ENCODE assay signal across 10 cellular contexts in the genomic region with DNA sequence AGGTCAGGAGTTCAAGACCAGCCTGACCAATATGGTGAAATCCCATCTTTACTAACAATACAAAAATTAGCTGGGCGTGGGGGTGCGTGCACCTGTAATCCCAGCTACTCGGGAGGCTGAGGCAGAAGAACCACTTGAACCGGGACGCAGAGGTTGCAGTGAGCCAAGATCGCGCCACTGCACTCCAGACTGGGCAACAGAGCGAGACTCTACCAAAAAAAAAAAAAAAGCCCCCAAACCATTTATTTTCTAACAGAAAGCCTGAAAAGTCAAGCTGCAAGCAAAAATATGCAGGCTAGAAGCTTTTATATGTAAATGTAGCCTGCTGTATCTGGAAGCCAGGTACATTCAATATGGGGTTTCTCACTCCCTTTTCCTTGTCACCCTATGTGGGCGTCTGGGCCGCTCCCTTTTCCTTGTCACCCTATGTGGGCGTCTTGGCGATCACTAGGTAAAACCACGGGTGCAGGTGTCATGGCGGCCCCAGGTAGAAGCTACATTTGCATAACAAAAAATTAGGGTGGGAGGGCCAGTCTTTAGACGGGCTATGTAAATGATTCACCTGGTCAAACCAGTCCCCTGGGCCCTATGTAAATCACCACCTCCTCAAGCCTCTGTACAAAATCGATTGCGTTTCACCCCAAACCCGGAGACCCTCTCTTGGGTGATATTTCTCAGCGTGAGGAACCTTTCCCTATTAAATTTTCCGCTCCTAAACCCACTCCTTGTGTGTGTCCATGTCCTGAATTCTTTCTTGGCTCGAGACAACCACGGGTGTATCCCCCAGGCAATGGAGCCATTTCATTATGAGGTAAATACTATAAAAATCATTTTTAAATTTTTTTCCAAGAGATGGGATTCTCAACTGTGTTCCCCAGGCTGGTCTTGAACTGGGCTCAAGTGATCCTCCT. TPM values are rescaled to one million over a fixed set of nuclear protein-coding genes. Genes with fewer than 3 reads are reported as not detected.
A peak's percentile ranks its signal among the peaks of the same experiment; 100 is the strongest.
DNase-seq lines count a peak whose midpoint lies in the region; ATAC-seq, FAIRE-seq and TF ChIP-seq lines count a peak whose summit lies in the region.
"Had no signal": no experiment of that assay in that cellular context is flagged by ENCODE, and none has a peak within 500 bp of the region (broad histone marks: within the 10 kb centered on the region; RNA-seq: fewer than 3 reads in every experiment).

No MANE protein-coding gene starts in this region.

- H3K79me2 ChIP-seq in neural cell (replicated peaks; ENCODE audit: insufficient read depth, low read length) = peaks cover 55% of the 10 kb centered on the region

- no peak overlapping the region for H3K4me3 Mint-ChIP-seq in CD14-positive monocyte
- H3K4me3 Mint-ChIP-seq in IgD-negative memory B cell = peak overlapping the region; percentile 89 to 96 (median 95)

- peaks cover 39% of the 10 kb centered on the region for H3K4me1 Mint-ChIP-seq in CD14-positive monocyte
- H3K4me1 Mint-ChIP-seq in IgD-negative memory B cell = peaks cover 32 to 59% (median 39%) of the 10 kb centered on the region in 3 donors

- DNase-seq in CD14-positive monocyte (ENCODE audit: low spot score) (no peak), coronary artery (ENCODE audit: low spot score) (no peak), DMS153 (lab: John Stamatoyannopoulos, UW) (no peak), DMS 273 (lab: John Stamatoyannopoulos, UW; ENCODE audit: unreplicated experiment) (no peak), pancreas (no peak)
- no peak for DNase-seq in activated CD4-positive, CD25-positive, alpha-beta regulatory T cell treated with anti-CD3 and anti-CD28 coated beads, Interleukin-2, amount 50 U/mL, for 72 hours
- DNase-seq: activated CD8-positive, alpha-beta memory T cell treated with anti-CD3 and anti-CD28 coated beads, Interleukin-2, amount 50 U/mL, for 4 hours; NCI-H524 treated with DMSO at 0.1 percent for 48 hours had no signal

- peak overlapping the region; percentile 99 for H3K9ac ChIP-seq in neural cell (ENCODE audit: low read length)

- FAIRE-seq in pancreas (lab: Jason Lieb, UNC) = no peak

- no peaks in the 10 kb centered on the region for H3K9me3 ChIP-seq in neural cell (ENCODE audit: low read length)
- no peaks in the 10 kb centered on the region for H3K9me3 ChIP-seq in pancreas

- H3K4me2 ChIP-seq in neural cell (ENCODE audit: low read length) = peak overlapping the region; percentile 99

- H3K4me1 ChIP-seq in pancreas = peaks cover 12 to 28% (median 24%) of the 10 kb centered on the region in 3 donors

- intact Hi-C loops in CD14-positive monocyte (cut with micrococcal nuclease) = loop anchor here (5.0 to 10.0 kb wide), 9 partner anchors 62 to 918 kb away; a partner anchor contains a TSS
- intact Hi-C loops in pancreas (cut with DNase I) = no loop called here

- ATAC-seq in pancreas = no peak

- H3K36me3 Mint-ChIP-seq in CD14-positive monocyte (peaks cover 12 to 45% of the 10 kb centered on the region in 2 donors), IgD-negative memory B cell (peaks cover 3% of the 10 kb centered on the region)

- 82 to 83% methylated on average over 22 of the region's 22 CpGs for WGBS in pancreas, 2 donors

- H3K9me2 ChIP-seq in neural cell (ENCODE audit: insufficient read depth, low read length) = no peaks in the 10 kb centered on the region

- H3K9me3 Mint-ChIP-seq in CD14-positive monocyte (no peaks in the 10 kb centered on the region), IgD-negative memory B cell (no peaks in the 10 kb centered on the region)

- H3K27ac ChIP-seq in coronary artery (peak overlapping the region; percentile 94 to 100), neural cell (ENCODE audit: low read length) (no peak overlapping the region), pancreas (peak overlapping the region in 1 of 4 donors; percentile 99)

- no peak overlapping the region for H2AFZ ChIP-seq in neural cell (ENCODE audit: low read depth, low read length)

- H3F3A ChIP-seq in neural cell (ENCODE audit: insufficient read depth, low read length, poor library complexity, severe bottlenecking) = no peaks in the 10 kb centered on the region

- no peaks in the 10 kb centered on the region for H4K20me1 ChIP-seq in neural cell (ENCODE audit: insufficient read depth)

- H3K4me3 ChIP-seq in coronary artery (peak overlapping the region; percentile 98), neural cell (ENCODE audit: low read length) (peak overlapping the region; percentile 99), pancreas (peak overlapping the region in 1 of 4 donors; percentile 57)

- no peaks in the 10 kb centered on the region for H3K27me3 ChIP-seq in neural cell (ENCODE audit: insufficient read depth, low read depth, low read length)
- H3K27me3 ChIP-seq in pancreas = no peaks in the 10 kb centered on the region

- no peak for TF ChIP-seq CTCF in CD14-positive monocyte (IDR thresholded peaks at IDR 0.05)
- no peak for TF ChIP-seq CTCF in coronary artery (IDR thresholded peaks at IDR 0.05)
- no peak for TF ChIP-seq CTCF in neural cell (IDR thresholded peaks at IDR 0.05; ENCODE audit: poor library complexity, severe bottlenecking)
- TF ChIP-seq CTCF in pancreas (IDR thresholded peaks at IDR 0.05) = no peak

- H3K27ac Mint-ChIP-seq in CD14-positive monocyte (peak overlapping the region in 6 of 7 donors; percentile 41 to 94 (median 84)), IgD-negative memory B cell (peak overlapping the region; percentile 76 to 89 (median 86))

- no peak for TF ChIP-seq RAD21 in neural cell (conservative IDR thresholded peaks at IDR 0.05)

- no peak for TF ChIP-seq EP300 in neural cell (conservative IDR thresholded peaks at IDR 0.05; ENCODE audit: poor library complexity, severe bottlenecking)

- peaks cover 7% of the 10 kb centered on the region for H3K36me3 ChIP-seq in neural cell (ENCODE audit: insufficient read depth, low read length)
- H3K36me3 ChIP-seq in pancreas = no peaks in the 10 kb centered on the region

- H3K27me3 Mint-ChIP-seq in CD14-positive monocyte (ENCODE audit: low read depth in 3 of 3) (no peaks in the 10 kb centered on the region), IgD-negative memory B cell (no peaks in the 10 kb centered on the region)

TF ChIP-seq in neural cell, 6 proteins besides CTCF, POLR2A, EP300 and RAD21:
- TF ChIP-seq MXI1 (conservative IDR thresholded peaks at IDR 0.05; ENCODE audit: poor library complexity, severe bottlenecking) (no peak), TAF1 (IDR thresholded peaks at IDR 0.05; ENCODE audit: low read depth) (no peak), SMC3 (conservative IDR thresholded peaks at IDR 0.05; ENCODE audit: poor library complexity) (no peak), POLR2AphosphoS5 (IDR thresholded peaks at IDR 0.05) (no peak), EZH2 (IDR thresholded peaks at IDR 0.05; ENCODE audit: borderline replicate concordance, insufficient read depth, low read length, poor library complexity, severe bottlenecking) (no peak)
- TF ChIP-seq, protein P1, sequence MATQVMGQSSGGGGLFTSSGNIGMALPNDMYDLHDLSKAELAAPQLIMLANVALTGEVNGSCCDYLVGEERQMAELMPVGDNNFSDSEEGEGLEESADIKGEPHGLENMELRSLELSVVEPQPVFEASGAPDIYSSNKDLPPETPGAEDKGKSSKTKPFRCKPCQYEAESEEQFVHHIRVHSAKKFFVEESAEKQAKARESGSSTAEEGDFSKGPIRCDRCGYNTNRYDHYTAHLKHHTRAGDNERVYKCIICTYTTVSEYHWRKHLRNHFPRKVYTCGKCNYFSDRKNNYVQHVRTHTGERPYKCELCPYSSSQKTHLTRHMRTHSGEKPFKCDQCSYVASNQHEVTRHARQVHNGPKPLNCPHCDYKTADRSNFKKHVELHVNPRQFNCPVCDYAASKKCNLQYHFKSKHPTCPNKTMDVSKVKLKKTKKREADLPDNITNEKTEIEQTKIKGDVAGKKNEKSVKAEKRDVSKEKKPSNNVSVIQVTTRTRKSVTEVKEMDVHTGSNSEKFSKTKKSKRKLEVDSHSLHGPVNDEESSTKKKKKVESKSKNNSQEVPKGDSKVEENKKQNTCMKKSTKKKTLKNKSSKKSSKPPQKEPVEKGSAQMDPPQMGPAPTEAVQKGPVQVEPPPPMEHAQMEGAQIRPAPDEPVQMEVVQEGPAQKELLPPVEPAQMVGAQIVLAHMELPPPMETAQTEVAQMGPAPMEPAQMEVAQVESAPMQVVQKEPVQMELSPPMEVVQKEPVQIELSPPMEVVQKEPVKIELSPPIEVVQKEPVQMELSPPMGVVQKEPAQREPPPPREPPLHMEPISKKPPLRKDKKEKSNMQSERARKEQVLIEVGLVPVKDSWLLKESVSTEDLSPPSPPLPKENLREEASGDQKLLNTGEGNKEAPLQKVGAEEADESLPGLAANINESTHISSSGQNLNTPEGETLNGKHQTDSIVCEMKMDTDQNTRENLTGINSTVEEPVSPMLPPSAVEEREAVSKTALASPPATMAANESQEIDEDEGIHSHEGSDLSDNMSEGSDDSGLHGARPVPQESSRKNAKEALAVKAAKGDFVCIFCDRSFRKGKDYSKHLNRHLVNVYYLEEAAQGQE (IDR thresholded peaks at IDR 0.05; ENCODE audit: borderline replicate concordance) = no peak

RNA-seq across cellular contexts. Expression of a gene that starts 2.1 kb away (rescaled TPM):
- polyA plus RNA-seq in CD14-positive monocyte (1 to 10 TPM; 5.8 to 6.1 TPM), IgD-negative memory B cell (27.6 TPM), neural cell (52.8 and 59.2 TPM in 2 replicates), pancreas (10 to 100 TPM in 1 of 2 donors, 1 to 10 TPM in 1; 8.9 to 19.7 TPM)
- 125 and 143 TPM in 2 replicates for polyA minus RNA-seq in neural cell
- 10 to 100 TPM in 1 of 6 donors, 1 to 10 TPM in 5; 7.2 to 17.0 (median 8.9) TPM for total RNA-seq in pancreas

RNA-seq across cellular contexts. Expression of a gene that starts 16.3 kb away (rescaled TPM):
- polyA plus RNA-seq in CD14-positive monocyte (under 1 TPM in 1 of 2 donors, not detected in 1; 0.15 TPM), IgD-negative memory B cell (0.80 TPM), neural cell (3.3 and 6.7 TPM in 2 replicates), pancreas (under 1 TPM; 0.30 to 0.40 TPM)
- polyA minus RNA-seq in neural cell = 18.6 and 21.2 TPM in 2 replicates
- under 1 TPM in 5 of 6 donors, not detected in 1; 0.16 to 0.52 (median 0.19) TPM for total RNA-seq in pancreas

Comparison
In these comparisons a context has a peak if more than half of its experiments do, and no peak if none do; other contexts are left out.
1. H3K4me3 Mint-ChIP-seq: peak in IgD-negative memory B cell (4 of 4); none in CD14-positive monocyte (0 of 2).
2. intact Hi-C loops: an anchor here in CD14-positive monocyte (5.0 to 10.0 kb wide); none called in pancreas.